ENCODE assay signal across 1 cellular context in genomic region chr4:8303485-8304281, GRCh38.
TF ChIP-seq lines count a peak whose summit lies in the region.

No MANE protein-coding gene starts in this region.

TF ChIP-seq in K562, 482 proteins besides CTCF, POLR2A, EP300 and RAD21 (continued from another document and continues in another):
- no peak for TF ChIP-seq SREBF2 (CRISPR knock-in tag; IDR thresholded peaks at IDR 0.05)
- TF ChIP-seq ZNF23 (CRISPR knock-in tag; IDR thresholded peaks at IDR 0.05): no peak
- TF ChIP-seq ZBTB1 (CRISPR knock-in tag; IDR thresholded peaks at IDR 0.05; ENCODE audit: borderline replicate concordance, low read depth): no peak
- TF ChIP-seq, protein P1, sequence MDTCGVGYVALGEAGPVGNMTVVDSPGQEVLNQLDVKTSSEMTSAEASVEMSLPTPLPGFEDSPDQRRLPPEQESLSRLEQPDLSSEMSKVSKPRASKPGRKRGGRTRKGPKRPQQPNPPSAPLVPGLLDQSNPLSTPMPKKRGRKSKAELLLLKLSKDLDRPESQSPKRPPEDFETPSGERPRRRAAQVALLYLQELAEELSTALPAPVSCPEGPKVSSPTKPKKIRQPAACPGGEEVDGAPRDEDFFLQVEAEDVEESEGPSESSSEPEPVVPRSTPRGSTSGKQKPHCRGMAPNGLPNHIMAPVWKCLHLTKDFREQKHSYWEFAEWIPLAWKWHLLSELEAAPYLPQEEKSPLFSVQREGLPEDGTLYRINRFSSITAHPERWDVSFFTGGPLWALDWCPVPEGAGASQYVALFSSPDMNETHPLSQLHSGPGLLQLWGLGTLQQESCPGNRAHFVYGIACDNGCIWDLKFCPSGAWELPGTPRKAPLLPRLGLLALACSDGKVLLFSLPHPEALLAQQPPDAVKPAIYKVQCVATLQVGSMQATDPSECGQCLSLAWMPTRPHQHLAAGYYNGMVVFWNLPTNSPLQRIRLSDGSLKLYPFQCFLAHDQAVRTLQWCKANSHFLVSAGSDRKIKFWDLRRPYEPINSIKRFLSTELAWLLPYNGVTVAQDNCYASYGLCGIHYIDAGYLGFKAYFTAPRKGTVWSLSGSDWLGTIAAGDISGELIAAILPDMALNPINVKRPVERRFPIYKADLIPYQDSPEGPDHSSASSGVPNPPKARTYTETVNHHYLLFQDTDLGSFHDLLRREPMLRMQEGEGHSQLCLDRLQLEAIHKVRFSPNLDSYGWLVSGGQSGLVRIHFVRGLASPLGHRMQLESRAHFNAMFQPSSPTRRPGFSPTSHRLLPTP (IDR thresholded peaks at IDR 0.05; ENCODE audit: borderline replicate concordance, extremely low read depth, insufficient read length): no peak
- no peak for TF ChIP-seq ZNF311 (CRISPR knock-in tag; IDR thresholded peaks at IDR 0.05)
- TF ChIP-seq ELF4 (CRISPR knock-in tag; IDR thresholded peaks at IDR 0.05): peak; percentile 99
- TF ChIP-seq ZNF766 (CRISPR knock-in tag; conservative IDR thresholded peaks at IDR 0.05): peak; percentile 91; the same call in 1 of the 2 replicates
- TF ChIP-seq ZNF232 (CRISPR knock-in tag; IDR thresholded peaks at IDR 0.05): no peak
- TF ChIP-seq RBM25 (IDR thresholded peaks at IDR 0.05; ENCODE audit: low read depth, low read length, severe bottlenecking): no peak
- TF ChIP-seq RHOXF2B (CRISPR knock-in tag; conservative IDR thresholded peaks at IDR 0.05): no peak
- TF ChIP-seq ZNF583 (CRISPR knock-in tag; IDR thresholded peaks at IDR 0.05): peak; percentile 85
- no peak for TF ChIP-seq SMAD2 (IDR thresholded peaks at IDR 0.05; ENCODE audit: low read depth, low read length)
- no peak for TF ChIP-seq DLX4 (CRISPR knock-in tag; IDR thresholded peaks at IDR 0.05)
- TF ChIP-seq BDP1 (IDR thresholded peaks at IDR 0.05; ENCODE audit: insufficient read depth, insufficient read length): no peak
- TF ChIP-seq, protein P2, sequence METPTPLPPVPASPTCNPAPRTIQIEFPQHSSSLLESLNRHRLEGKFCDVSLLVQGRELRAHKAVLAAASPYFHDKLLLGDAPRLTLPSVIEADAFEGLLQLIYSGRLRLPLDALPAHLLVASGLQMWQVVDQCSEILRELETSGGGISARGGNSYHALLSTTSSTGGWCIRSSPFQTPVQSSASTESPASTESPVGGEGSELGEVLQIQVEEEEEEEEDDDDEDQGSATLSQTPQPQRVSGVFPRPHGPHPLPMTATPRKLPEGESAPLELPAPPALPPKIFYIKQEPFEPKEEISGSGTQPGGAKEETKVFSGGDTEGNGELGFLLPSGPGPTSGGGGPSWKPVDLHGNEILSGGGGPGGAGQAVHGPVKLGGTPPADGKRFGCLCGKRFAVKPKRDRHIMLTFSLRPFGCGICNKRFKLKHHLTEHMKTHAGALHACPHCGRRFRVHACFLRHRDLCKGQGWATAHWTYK (CRISPR knock-in tag; IDR thresholded peaks at IDR 0.05): peak; percentile 79
- TF ChIP-seq TOE1 (IDR thresholded peaks at IDR 0.05; ENCODE audit: borderline replicate concordance): peak; percentile 91
- TF ChIP-seq TOE1 (CRISPR knock-in tag; IDR thresholded peaks at IDR 0.05; ENCODE audit: borderline replicate concordance, low read depth): no peak
- TF ChIP-seq, protein P3, sequence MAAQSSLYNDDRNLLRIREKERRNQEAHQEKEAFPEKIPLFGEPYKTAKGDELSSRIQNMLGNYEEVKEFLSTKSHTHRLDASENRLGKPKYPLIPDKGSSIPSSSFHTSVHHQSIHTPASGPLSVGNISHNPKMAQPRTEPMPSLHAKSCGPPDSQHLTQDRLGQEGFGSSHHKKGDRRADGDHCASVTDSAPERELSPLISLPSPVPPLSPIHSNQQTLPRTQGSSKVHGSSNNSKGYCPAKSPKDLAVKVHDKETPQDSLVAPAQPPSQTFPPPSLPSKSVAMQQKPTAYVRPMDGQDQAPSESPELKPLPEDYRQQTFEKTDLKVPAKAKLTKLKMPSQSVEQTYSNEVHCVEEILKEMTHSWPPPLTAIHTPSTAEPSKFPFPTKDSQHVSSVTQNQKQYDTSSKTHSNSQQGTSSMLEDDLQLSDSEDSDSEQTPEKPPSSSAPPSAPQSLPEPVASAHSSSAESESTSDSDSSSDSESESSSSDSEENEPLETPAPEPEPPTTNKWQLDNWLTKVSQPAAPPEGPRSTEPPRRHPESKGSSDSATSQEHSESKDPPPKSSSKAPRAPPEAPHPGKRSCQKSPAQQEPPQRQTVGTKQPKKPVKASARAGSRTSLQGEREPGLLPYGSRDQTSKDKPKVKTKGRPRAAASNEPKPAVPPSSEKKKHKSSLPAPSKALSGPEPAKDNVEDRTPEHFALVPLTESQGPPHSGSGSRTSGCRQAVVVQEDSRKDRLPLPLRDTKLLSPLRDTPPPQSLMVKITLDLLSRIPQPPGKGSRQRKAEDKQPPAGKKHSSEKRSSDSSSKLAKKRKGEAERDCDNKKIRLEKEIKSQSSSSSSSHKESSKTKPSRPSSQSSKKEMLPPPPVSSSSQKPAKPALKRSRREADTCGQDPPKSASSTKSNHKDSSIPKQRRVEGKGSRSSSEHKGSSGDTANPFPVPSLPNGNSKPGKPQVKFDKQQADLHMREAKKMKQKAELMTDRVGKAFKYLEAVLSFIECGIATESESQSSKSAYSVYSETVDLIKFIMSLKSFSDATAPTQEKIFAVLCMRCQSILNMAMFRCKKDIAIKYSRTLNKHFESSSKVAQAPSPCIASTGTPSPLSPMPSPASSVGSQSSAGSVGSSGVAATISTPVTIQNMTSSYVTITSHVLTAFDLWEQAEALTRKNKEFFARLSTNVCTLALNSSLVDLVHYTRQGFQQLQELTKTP (IDR thresholded peaks at IDR 0.05; ENCODE audit: low read depth in 1 of 2, partially characterized antibody in 2 of 2): peak; percentile 72 to 99
- peak; percentile 93; the same call in 1 of the 2 replicates for TF ChIP-seq CREB3L1 (IDR thresholded peaks at IDR 0.05; ENCODE audit: borderline replicate concordance, low read depth)
- no peak for TF ChIP-seq YBX1 (IDR thresholded peaks at IDR 0.05)
- TF ChIP-seq, protein P4, sequence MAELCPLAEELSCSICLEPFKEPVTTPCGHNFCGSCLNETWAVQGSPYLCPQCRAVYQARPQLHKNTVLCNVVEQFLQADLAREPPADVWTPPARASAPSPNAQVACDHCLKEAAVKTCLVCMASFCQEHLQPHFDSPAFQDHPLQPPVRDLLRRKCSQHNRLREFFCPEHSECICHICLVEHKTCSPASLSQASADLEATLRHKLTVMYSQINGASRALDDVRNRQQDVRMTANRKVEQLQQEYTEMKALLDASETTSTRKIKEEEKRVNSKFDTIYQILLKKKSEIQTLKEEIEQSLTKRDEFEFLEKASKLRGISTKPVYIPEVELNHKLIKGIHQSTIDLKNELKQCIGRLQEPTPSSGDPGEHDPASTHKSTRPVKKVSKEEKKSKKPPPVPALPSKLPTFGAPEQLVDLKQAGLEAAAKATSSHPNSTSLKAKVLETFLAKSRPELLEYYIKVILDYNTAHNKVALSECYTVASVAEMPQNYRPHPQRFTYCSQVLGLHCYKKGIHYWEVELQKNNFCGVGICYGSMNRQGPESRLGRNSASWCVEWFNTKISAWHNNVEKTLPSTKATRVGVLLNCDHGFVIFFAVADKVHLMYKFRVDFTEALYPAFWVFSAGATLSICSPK (IDR thresholded peaks at IDR 0.05; ENCODE audit: borderline replicate concordance): peak; percentile 96; the same call in 1 of the 2 replicates
- 0 out of 2 replicates have a peak, but pooled peaks have one; percentile 39 for TF ChIP-seq MBD2 (IDR thresholded peaks at IDR 0.05; ENCODE audit: borderline replicate concordance, low read depth)
- peak; percentile 95 for TF ChIP-seq CTBP1 (IDR thresholded peaks at IDR 0.05; ENCODE audit: borderline replicate concordance)
- TF ChIP-seq MYNN (IDR thresholded peaks at IDR 0.05): peak; percentile 84; the same call in 1 of the 2 replicates
- TF ChIP-seq MYNN (CRISPR knock-in tag; IDR thresholded peaks at IDR 0.05): no peak
- peak; percentile 98 for TF ChIP-seq ATF3 (IDR thresholded peaks at IDR 0.05)
- TF ChIP-seq ATF3 (CRISPR knock-in tag; conservative IDR thresholded peaks at IDR 0.05): peak; percentile 76
- TF ChIP-seq NEUROD1 (IDR thresholded peaks at IDR 0.05; ENCODE audit: borderline replicate concordance, low read depth, low read length, partially characterized antibody): peak; percentile 77
- TF ChIP-seq MTA3 (IDR thresholded peaks at IDR 0.05; ENCODE audit: borderline replicate concordance): peak; percentile 93
- TF ChIP-seq HLTF (IDR thresholded peaks at IDR 0.05): peak; percentile 97
- TF ChIP-seq ZNF316 (IDR thresholded peaks at IDR 0.05): peak; percentile 100
- peak; percentile 74 for TF ChIP-seq CCNT2 (IDR thresholded peaks at IDR 0.05; ENCODE audit: borderline replicate concordance, extremely low read depth, insufficient read length, low read depth, low read length)
- peak; percentile 100 for TF ChIP-seq NFE2L1 (tag; IDR thresholded peaks at IDR 0.05; ENCODE audit: borderline replicate concordance, low read depth)
- no peak for TF ChIP-seq RFX1 (IDR thresholded peaks at IDR 0.05)
- TF ChIP-seq KLF10 (CRISPR knock-in tag; IDR thresholded peaks at IDR 0.05): no peak
- TF ChIP-seq SREBF1 (IDR thresholded peaks at IDR 0.05; ENCODE audit: borderline replicate concordance, low read depth, low read length): no peak
- peak; percentile 73 for TF ChIP-seq ATF4 (CRISPR knock-in tag; IDR thresholded peaks at IDR 0.05)
- TF ChIP-seq RBM34 (IDR thresholded peaks at IDR 0.05; ENCODE audit: borderline replicate concordance, insufficient read depth, low read length): no peak
- TF ChIP-seq FOS (IDR thresholded peaks at IDR 0.05; ENCODE audit: extremely low read depth, insufficient read length): peak; percentile 71
- no peak for TF ChIP-seq IFI16 (CRISPR knock-in tag; IDR thresholded peaks at IDR 0.05)
- peak; percentile 74 for TF ChIP-seq KLF6 (CRISPR knock-in tag; IDR thresholded peaks at IDR 0.05; ENCODE audit: borderline replicate concordance)
- no peak for TF ChIP-seq ZKSCAN1 (IDR thresholded peaks at IDR 0.05; ENCODE audit: low read depth, low read length)
- TF ChIP-seq MED1 (CRISPR knock-in tag; IDR thresholded peaks at IDR 0.05; ENCODE audit: borderline replicate concordance): no peak
- TF ChIP-seq ZNF717 (CRISPR knock-in tag; IDR thresholded peaks at IDR 0.05): no peak
- no peak for TF ChIP-seq ZNF76 (CRISPR knock-in tag; IDR thresholded peaks at IDR 0.05; ENCODE audit: borderline replicate concordance)
- peak; percentile 97 for TF ChIP-seq OTX1 (CRISPR knock-in tag; IDR thresholded peaks at IDR 0.05)
- TF ChIP-seq PCBP2 (IDR thresholded peaks at IDR 0.05; ENCODE audit: low read depth, low read length, poor library complexity, severe bottlenecking): no peak
- TF ChIP-seq ZNF239 (CRISPR knock-in tag; IDR thresholded peaks at IDR 0.05): peak; percentile 75
- TF ChIP-seq PTBP1 (IDR thresholded peaks at IDR 0.05; ENCODE audit: low read depth, low read length): no peak
- TF ChIP-seq, protein P5, sequence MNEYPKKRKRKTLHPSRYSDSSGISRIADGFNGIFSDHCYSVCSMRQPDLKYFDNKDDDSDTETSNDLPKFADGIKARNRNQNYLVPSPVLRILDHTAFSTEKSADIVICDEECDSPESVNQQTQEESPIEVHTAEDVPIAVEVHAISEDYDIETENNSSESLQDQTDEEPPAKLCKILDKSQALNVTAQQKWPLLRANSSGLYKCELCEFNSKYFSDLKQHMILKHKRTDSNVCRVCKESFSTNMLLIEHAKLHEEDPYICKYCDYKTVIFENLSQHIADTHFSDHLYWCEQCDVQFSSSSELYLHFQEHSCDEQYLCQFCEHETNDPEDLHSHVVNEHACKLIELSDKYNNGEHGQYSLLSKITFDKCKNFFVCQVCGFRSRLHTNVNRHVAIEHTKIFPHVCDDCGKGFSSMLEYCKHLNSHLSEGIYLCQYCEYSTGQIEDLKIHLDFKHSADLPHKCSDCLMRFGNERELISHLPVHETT (CRISPR knock-in tag; conservative IDR thresholded peaks at IDR 0.05 in 1 of 2, IDR thresholded peaks at IDR 0.05 in 1 of 2): peak in 1 of 2 experiments; percentile 83; a peak in 2 of 4 replicates
- no peak for TF ChIP-seq SRSF7 (optimal IDR thresholded peaks at IDR 0.05; ENCODE audit: low read depth, low read length)
- peak; percentile 63 for TF ChIP-seq DACH1 (IDR thresholded peaks at IDR 0.05; ENCODE audit: partially characterized antibody)
- peak; percentile 95 for TF ChIP-seq CBFA2T2 (conservative IDR thresholded peaks at IDR 0.05)
- TF ChIP-seq ID3 (CRISPR knock-in tag; IDR thresholded peaks at IDR 0.05): no peak
- TF ChIP-seq ID3 (tag; IDR thresholded peaks at IDR 0.05): peak; percentile 89
